Comparison of ENCODE assay signal across 10 cellular contexts in the genomic region with DNA sequence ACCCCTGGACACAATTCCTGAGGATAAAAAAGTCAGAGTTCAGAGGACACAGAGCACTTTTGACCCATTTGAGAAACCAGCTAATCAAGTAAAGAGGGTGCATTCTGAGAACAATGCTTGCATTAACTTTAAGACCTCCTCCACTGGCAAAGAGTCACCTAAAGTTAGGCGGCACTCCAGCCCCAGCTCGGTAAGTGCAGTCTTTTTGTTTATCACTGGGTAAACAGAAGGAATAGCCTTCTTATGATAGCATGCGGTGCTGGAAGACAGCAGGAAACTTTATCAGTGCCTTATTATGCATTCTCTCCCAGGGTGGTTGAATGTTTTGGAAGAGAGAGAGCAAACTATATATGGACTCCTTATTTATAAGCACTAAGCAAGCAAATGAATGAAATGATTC.
DNase-seq lines count a peak whose midpoint lies in the region; ATAC-seq and TF ChIP-seq lines count a peak whose summit lies in the region.
"Had no signal": no experiment of that assay in that cellular context is flagged by ENCODE, and none has a peak within 500 bp of the region (broad histone marks: within the 10 kb centered on the region; RNA-seq: fewer than 3 reads in every experiment).

No MANE protein-coding gene starts in this region.

- TF ChIP-seq CTCF in epithelial cell of proximal tubule (conservative IDR thresholded peaks at IDR 0.05; ENCODE audit: low read depth, low read length) (no peak), omental fat pad (IDR thresholded peaks at IDR 0.05) (no peak)

- H3K4me3 ChIP-seq in epithelial cell of proximal tubule (ENCODE audit: low read depth, low read length): peak overlapping the region; percentile 31

- ATAC-seq in omental fat pad (ENCODE audit: low FRiP score) (peak; percentile 47), HG03571 (IDR thresholded peaks at IDR 0.05; ENCODE audit: unreplicated experiment) (no peak), HG02884 (IDR thresholded peaks at IDR 0.05; ENCODE audit: unreplicated experiment) (no peak)

- peak; percentile 27 for DNase-seq in EH (ENCODE audit: low read depth)
- DNase-seq in LoVo (ENCODE audit: low spot score): peak; percentile 46
- DNase-seq in epithelial cell of proximal tubule (ENCODE audit: low read depth): no peak
- DNase-seq in omental fat pad (ENCODE audit: low spot score): no peak
- no peak for DNase-seq in activated CD8-positive, alpha-beta memory T cell treated with anti-CD3 and anti-CD28 coated beads for 24 hours
- DNase-seq in amniotic stem cell (lab: John Stamatoyannopoulos, UW): no peak
- DNase-seq: NCI-H1694 treated with DMSO at 0.1 percent for 48 hours; stimulated activated CD4-positive, alpha-beta T cell treated with anti-CD3 and anti-CD28 coated beads, Interleukin-4, amount 100 ng/mL, for 1 hour had no signal

Comparison
In these comparisons a context has a peak if more than half of its experiments do, and no peak if none do; other contexts are left out.
1. DNase-seq: peak in EH (single experiment) and LoVo (single experiment); none in epithelial cell of proximal tubule (single experiment), omental fat pad (single experiment), activated CD8-positive, alpha-beta memory T cell treated with anti-CD3 and anti-CD28 coated beads for 24 hours (single experiment) and amniotic stem cell (single experiment).